Comparison of ENCODE assay signal across 9 cellular contexts in genomic region chr1:43329995-43330751, GRCh38. TPM values are rescaled to one million over a fixed set of nuclear protein-coding genes. Genes with fewer than 3 reads are reported as not detected.
DNase-seq lines count a peak whose midpoint lies in the region; ATAC-seq, FAIRE-seq and TF ChIP-seq lines count a peak whose summit lies in the region.
"Had no signal": no experiment of that assay in that cellular context is flagged by ENCODE, and none has a peak within 500 bp of the region (broad histone marks: within the 10 kb centered on the region; RNA-seq: fewer than 3 reads in every experiment).

No MANE protein-coding gene starts in this region.

- H3K36me3 ChIP-seq in astrocyte (ENCODE audit: insufficient read depth, low read length) (no peaks in the 10 kb centered on the region), lower lobe of right lung (no peaks in the 10 kb centered on the region)

- H3K27ac Mint-ChIP-seq in astrocyte (ENCODE audit: unreplicated experiment) = no peak overlapping the region
- no peak overlapping the region for H3K27ac Mint-ChIP-seq in mesothelial cell of epicardium

- ATAC-seq in lower lobe of right lung = peak; percentile 77 to 86
- peak; percentile 98 for ATAC-seq in stimulated activated naive CD8-positive, alpha-beta T cell treated with anti-CD3 and anti-CD28 coated beads, Interleukin-15, Interleukin-2, amounts not matched to agents 100 U/mL and 50 U/mL, for 24 hours

- DNase-seq in EH (ENCODE audit: low read depth) = peak; percentile 90
- peak; percentile 34 for DNase-seq in NCI-H510A (lab: John Stamatoyannopoulos, UW)
- peak; percentile 81 for DNase-seq in astrocyte (ENCODE audit: low read depth)
- DNase-seq in lower lobe of right lung = no peak
- peak; percentile 80 for DNase-seq in stimulated activated naive CD8-positive, alpha-beta T cell treated with anti-CD3 and anti-CD28 coated beads, Interleukin-15, Interleukin-2, amounts not matched to agents 100 U/mL and 50 U/mL, for 24 hours
- DNase-seq in DMS79 treated with DMSO at 0.1 percent for 48 hours (lab: John Stamatoyannopoulos, UW) = no peak
- no peak for DNase-seq in NCI-H2227 treated with DMSO at 0.1 percent for 48 hours (lab: John Stamatoyannopoulos, UW)
- no peak for DNase-seq in mesothelial cell of epicardium (ENCODE audit: low spot score in 2 of 2, unreplicated experiment in 2 of 2)

- H3K27me3 ChIP-seq in astrocyte (ENCODE audit: insufficient read depth, low read length) (no peaks in the 10 kb centered on the region), lower lobe of right lung (ENCODE audit: low read depth) (no peaks in the 10 kb centered on the region)

- H3K4me3 Mint-ChIP-seq in astrocyte (ENCODE audit: unreplicated experiment) (no peak overlapping the region), mesothelial cell of epicardium (no peak overlapping the region)

- FAIRE-seq in astrocyte (lab: Jason Lieb, UNC) = no peak

- H3K9me3 Mint-ChIP-seq in astrocyte (ENCODE audit: unreplicated experiment) = peaks cover 2% of the 10 kb centered on the region
- H3K9me3 Mint-ChIP-seq in mesothelial cell of epicardium = peaks cover 24% of the 10 kb centered on the region

- intact Hi-C loops in lower lobe of right lung (cut with DNase I) = no loop called here

- H3K27ac ChIP-seq in astrocyte (ENCODE audit: low read depth, low read length) (peak overlapping the region; percentile 4), lower lobe of right lung (peak overlapping the region; percentile 58)

- H3K4me3 ChIP-seq in astrocyte (ENCODE audit: insufficient read depth, low read depth, low read length) (no peak overlapping the region), lower lobe of right lung (no peak overlapping the region)

- H3K36me3 Mint-ChIP-seq in astrocyte (ENCODE audit: low read depth, unreplicated experiment) = peaks cover 2% of the 10 kb centered on the region
- peaks cover 2% of the 10 kb centered on the region for H3K36me3 Mint-ChIP-seq in mesothelial cell of epicardium

- no peak overlapping the region for H3K9ac ChIP-seq in astrocyte (ENCODE audit: low read length)

- TF ChIP-seq CTCF in astrocyte (IDR thresholded peaks at IDR 0.05; ENCODE audit: insufficient read depth, low read depth, low read length) (no peak), lower lobe of right lung (IDR thresholded peaks at IDR 0.05) (no peak), mesothelial cell of epicardium (IDR thresholded peaks at IDR 0.05; ENCODE audit: unreplicated experiment) (no peak)

- H3K4me1 ChIP-seq in astrocyte (ENCODE audit: insufficient read depth, low read length) = peaks cover 14% of the 10 kb centered on the region
- H3K4me1 ChIP-seq in lower lobe of right lung = peaks cover 13% of the 10 kb centered on the region

- no peaks in the 10 kb centered on the region for H4K20me1 ChIP-seq in astrocyte (ENCODE audit: insufficient read depth, low read length)

- peaks cover 7% of the 10 kb centered on the region for H3K4me1 Mint-ChIP-seq in astrocyte (ENCODE audit: low read depth, unreplicated experiment)
- peaks cover 3% of the 10 kb centered on the region for H3K4me1 Mint-ChIP-seq in mesothelial cell of epicardium

- H3K79me2 ChIP-seq in astrocyte (ENCODE audit: insufficient read depth, low read length) = no peaks in the 10 kb centered on the region

- H3K9me3 ChIP-seq in astrocyte (ENCODE audit: insufficient read depth, low read depth, low read length) = no peaks in the 10 kb centered on the region
- H3K9me3 ChIP-seq in lower lobe of right lung = no peaks in the 10 kb centered on the region

- H3K27me3 Mint-ChIP-seq in astrocyte (ENCODE audit: low read depth, unreplicated experiment) = peaks cover 6% of the 10 kb centered on the region
- H3K27me3 Mint-ChIP-seq in mesothelial cell of epicardium (ENCODE audit: low read depth) = no peaks in the 10 kb centered on the region

- H3K4me2 ChIP-seq in astrocyte (ENCODE audit: low read length) = peak overlapping the region; percentile 43

- peak overlapping the region; percentile 64 for H2AFZ ChIP-seq in astrocyte (ENCODE audit: low read depth, low read length)

RNA-seq across cellular contexts. Expression of gene MPL, which starts 7.4 kb away (rescaled TPM):
- total RNA-seq in astrocyte (not detected in 2 replicates), lower lobe of right lung (0.65 TPM), mesothelial cell of epicardium (0.50 to 0.53 TPM in 2 of 3 replicates, not detected in the other)
- total RNA-seq: glomerular endothelial cell had no signal

RNA-seq across cellular contexts. Expression of gene CDC20, which starts 28.6 kb away (rescaled TPM):
- total RNA-seq in astrocyte (7.0 and 14.5 TPM in 2 replicates), lower lobe of right lung (2.4 TPM), mesothelial cell of epicardium (32.0 to 33.4 TPM (median 32.4 TPM) in 3 replicates)

RNA-seq across cellular contexts. Expression of gene TIE1, which starts 29.4 kb away (rescaled TPM):
- total RNA-seq in astrocyte = 0.87 and 0.98 TPM in 2 replicates
- 48.5 TPM for total RNA-seq in lower lobe of right lung
- 1.3 to 1.7 TPM (median 1.5 TPM) in 3 replicates for total RNA-seq in mesothelial cell of epicardium

RNA-seq across cellular contexts. Expression of gene ELOVL1, which starts 37.6 kb away (rescaled TPM):
- total RNA-seq in astrocyte (124 and 131 TPM in 2 replicates), lower lobe of right lung (99.8 TPM), mesothelial cell of epicardium (40.3 to 42.4 TPM (median 41.4 TPM) in 3 replicates)

RNA-seq across cellular contexts. Expression of gene C1orf210, which starts 44.8 kb away (rescaled TPM):
- 0.50 and 0.84 TPM in 2 replicates for total RNA-seq in astrocyte
- 19.1 TPM for total RNA-seq in lower lobe of right lung
- total RNA-seq in mesothelial cell of epicardium = 3.7 to 5.3 TPM (median 4.2 TPM) in 3 replicates
- total RNA-seq: glomerular endothelial cell had no signal

Comparison
In these comparisons a context has a peak if more than half of its experiments do, and no peak if none do; other contexts are left out.
1. DNase-seq: peak in EH (single experiment), NCI-H510A (single experiment), astrocyte (single experiment) and stimulated activated naive CD8-positive, alpha-beta T cell treated with anti-CD3 and anti-CD28 coated beads, Interleukin-15, Interleukin-2, amounts not matched to agents 100 U/mL and 50 U/mL, for 24 hours (single experiment); none in lower lobe of right lung (single experiment), DMS79 treated with DMSO at 0.1 percent for 48 hours (single experiment), NCI-H2227 treated with DMSO at 0.1 percent for 48 hours (single experiment) and mesothelial cell of epicardium (0 of 2).
2. RNA of gene TIE1, which starts 29.4 kb away (total RNA-seq): 48.5 TPM in lower lobe of right lung (single experiment); 1.3 to 1.7 TPM in mesothelial cell of epicardium and 0.87 to 0.98 TPM in astrocyte; every median in the first group is over 10 times any median in the second.